Comparison of ENCODE assay signal across 12 cellular contexts in genomic region chr13:46340631-46341111, GRCh38. TPM values are rescaled to one million over a fixed set of nuclear protein-coding genes. Genes with fewer than 3 reads are reported as not detected.
A peak's percentile ranks its signal among the peaks of the same experiment; 100 is the strongest.
DNase-seq lines count a peak whose midpoint lies in the region; ATAC-seq and TF ChIP-seq lines count a peak whose summit lies in the region.
"Had no signal": no experiment of that assay in that cellular context is flagged by ENCODE, and none has a peak within 500 bp of the region (broad histone marks: within the 10 kb centered on the region; RNA-seq: fewer than 3 reads in every experiment).

No MANE protein-coding gene starts in this region.

- no peaks in the 10 kb centered on the region for H3F3A ChIP-seq in MM.1S (ENCODE audit: insufficient read depth, low read length)

- intact Hi-C loops in activated CD8-positive, alpha-beta T cell treated with anti-CD3 and anti-CD28 coated beads for 36 hours (cut with micrococcal nuclease), result loop anchor here (2.0 kb wide), 1 partner anchor 14 kb away; no protein-coding TSS in a partner anchor

- no peaks in the 10 kb centered on the region for H3K9me3 ChIP-seq in MM.1S (replicated peaks; ENCODE audit: insufficient read depth, low read length)
- H3K9me3 ChIP-seq: colonic mucosa had no signal

- H3K9ac ChIP-seq in MM.1S (ENCODE audit: low read length), result no peak overlapping the region

- no peak overlapping the region for H3K4me2 ChIP-seq in MM.1S (ENCODE audit: low read depth, low read length)

- CTCF ChIA-PET in activated CD8-positive, alpha-beta T cell treated with anti-CD3 and anti-CD28 coated beads for 36 hours (lab: Charles Lee), result no interaction called here
- CTCF ChIA-PET in activated CD8-positive, alpha-beta T cell treated with anti-CD3 and anti-CD28 coated beads, Interleukin-2, amount 10 ng/mL, durations not matched to agents 7 days and 5 days (lab: Charles Lee), result no interaction called here

- H3K9me2 ChIP-seq in MM.1S (replicated peaks; ENCODE audit: insufficient read depth, low read length), result no peaks in the 10 kb centered on the region

- H3K79me2 ChIP-seq in MM.1S (ENCODE audit: low read length), result no peaks in the 10 kb centered on the region

- POLR2A ChIA-PET in activated CD8-positive, alpha-beta T cell treated with anti-CD3 and anti-CD28 coated beads for 36 hours (lab: Charles Lee), result interaction anchor here (1.2 kb wide), 1 partner anchor 178 kb away, joined by 3 read pairs; no protein-coding TSS in a partner anchor
- POLR2A ChIA-PET in activated CD8-positive, alpha-beta T cell treated with anti-CD3 and anti-CD28 coated beads, Interleukin-2, amount 10 ng/mL, durations not matched to agents 7 days and 5 days (lab: Charles Lee), result no interaction called here

- ATAC-seq in activated CD8-positive, alpha-beta T cell treated with anti-CD3 and anti-CD28 coated beads for 36 hours, result peak; percentile 26
- ATAC-seq in activated CD8-positive, alpha-beta T cell treated with anti-CD3 and anti-CD28 coated beads, Interleukin-2, amount 10 ng/mL, durations not matched to agents 7 days and 5 days, result no peak
- peak; percentile 12 for ATAC-seq in HG02642 (IDR thresholded peaks at IDR 0.05; ENCODE audit: poor library complexity, unreplicated experiment)

- H3K27ac ChIP-seq in MM.1S (ENCODE audit: low read length), result no peak overlapping the region
- H3K27ac ChIP-seq: colonic mucosa had no signal

- peaks cover 41% of the 10 kb centered on the region for H3K4me1 Mint-ChIP-seq in activated CD8-positive, alpha-beta T cell treated with anti-CD3 and anti-CD28 coated beads for 36 hours (ENCODE audit: low read depth)
- peaks cover 22% of the 10 kb centered on the region for H3K4me1 Mint-ChIP-seq in activated CD8-positive, alpha-beta T cell treated with anti-CD3 and anti-CD28 coated beads, Interleukin-2, amount 10 ng/mL, durations not matched to agents 7 days and 5 days (ENCODE audit: low read depth)
- peaks cover 31% of the 10 kb centered on the region for H3K4me1 Mint-ChIP-seq in activated naive CD8-positive, alpha-beta T cell (ENCODE audit: low read depth)

- in situ Hi-C loops in ACHN (cut with HindIII; ENCODE audit: low pct_ligation_motif_present, low pct_unique_long_range_greater_than_20kb, low sequenced_read_pairs), result no loop called here

- H3K4me1 ChIP-seq in MM.1S (ENCODE audit: low read length), result no peaks in the 10 kb centered on the region
- H3K4me1 ChIP-seq: colonic mucosa had no signal

- peaks cover 5% of the 10 kb centered on the region for H3K36me3 Mint-ChIP-seq in activated CD8-positive, alpha-beta T cell treated with anti-CD3 and anti-CD28 coated beads for 36 hours (ENCODE audit: low read depth)
- no peaks in the 10 kb centered on the region for H3K36me3 Mint-ChIP-seq in activated CD8-positive, alpha-beta T cell treated with anti-CD3 and anti-CD28 coated beads, Interleukin-2, amount 10 ng/mL, durations not matched to agents 7 days and 5 days (ENCODE audit: low read depth)
- H3K36me3 Mint-ChIP-seq in activated naive CD8-positive, alpha-beta T cell, result peaks cover 3% of the 10 kb centered on the region

- H3K4me3 Mint-ChIP-seq in activated CD8-positive, alpha-beta T cell treated with anti-CD3 and anti-CD28 coated beads for 36 hours, result peak overlapping the region; percentile 29
- no peak overlapping the region for H3K4me3 Mint-ChIP-seq in activated CD8-positive, alpha-beta T cell treated with anti-CD3 and anti-CD28 coated beads, Interleukin-2, amount 10 ng/mL, durations not matched to agents 7 days and 5 days
- peak overlapping the region; percentile 61 for H3K4me3 Mint-ChIP-seq in activated naive CD8-positive, alpha-beta T cell

- no peak overlapping the region for H2AFZ ChIP-seq in MM.1S (ENCODE audit: low read length)

- no peaks in the 10 kb centered on the region for H4K20me1 ChIP-seq in MM.1S (ENCODE audit: insufficient read depth, low read length)

- H3K27me3 ChIP-seq in MM.1S (replicated peaks; ENCODE audit: insufficient read depth, low read length) (no peaks in the 10 kb centered on the region), H7 (ENCODE audit: control insufficient read depth, insufficient read depth, low read length) (no peaks in the 10 kb centered on the region)
- H3K27me3 ChIP-seq: colonic mucosa had no signal

- H3K27me3 Mint-ChIP-seq in activated CD8-positive, alpha-beta T cell treated with anti-CD3 and anti-CD28 coated beads for 36 hours, result no peaks in the 10 kb centered on the region
- peaks cover 3% of the 10 kb centered on the region for H3K27me3 Mint-ChIP-seq in activated CD8-positive, alpha-beta T cell treated with anti-CD3 and anti-CD28 coated beads, Interleukin-2, amount 10 ng/mL, durations not matched to agents 7 days and 5 days (ENCODE audit: low read depth)
- H3K27me3 Mint-ChIP-seq in activated naive CD8-positive, alpha-beta T cell, result no peaks in the 10 kb centered on the region

- H3K9me3 Mint-ChIP-seq in activated CD8-positive, alpha-beta T cell treated with anti-CD3 and anti-CD28 coated beads for 36 hours, result peaks cover 6% of the 10 kb centered on the region
- no peaks in the 10 kb centered on the region for H3K9me3 Mint-ChIP-seq in activated CD8-positive, alpha-beta T cell treated with anti-CD3 and anti-CD28 coated beads, Interleukin-2, amount 10 ng/mL, durations not matched to agents 7 days and 5 days (ENCODE audit: insufficient read depth)
- H3K9me3 Mint-ChIP-seq in activated naive CD8-positive, alpha-beta T cell (ENCODE audit: low read depth), result peaks cover 5% of the 10 kb centered on the region

- DNase-seq in activated CD8-positive, alpha-beta T cell treated with anti-CD3 and anti-CD28 coated beads for 36 hours, result peak; percentile 27
- DNase-seq in activated CD8-positive, alpha-beta T cell treated with anti-CD3 and anti-CD28 coated beads, Interleukin-2, amount 10 ng/mL, durations not matched to agents 7 days and 5 days, result no peak
- DNase-seq in stimulated activated CD8-positive, alpha-beta memory T cell treated with anti-CD3 and anti-CD28 coated beads, Interleukin-4, amount 100 ng/mL, for 48 hours, result peak; percentile 36
- DNase-seq in MM.1S (no peak), ACHN (no peak), H7 (no peak)
- DNase-seq: activated gamma-delta T cell treated with Interleukin-2 at 50 U/mL for 16 hours, colonic mucosa, NCI-H1092 treated with DMSO at 0.1 percent for 48 hours, posterior cingulate gyrus had no signal

- no peak for TF ChIP-seq CTCF in activated CD8-positive, alpha-beta T cell treated with anti-CD3 and anti-CD28 coated beads for 36 hours (IDR thresholded peaks at IDR 0.05)
- TF ChIP-seq CTCF in MM.1S (IDR thresholded peaks at IDR 0.05; ENCODE audit: low read length), result no peak

- H3K4me3 ChIP-seq in MM.1S (ENCODE audit: low read length) (no peak overlapping the region), H7 (ENCODE audit: insufficient read depth, low read depth, low read length) (no peak overlapping the region)
- H3K4me3 ChIP-seq: colonic mucosa had no signal

- peak overlapping the region; percentile 81 for H3K27ac Mint-ChIP-seq in activated CD8-positive, alpha-beta T cell treated with anti-CD3 and anti-CD28 coated beads for 36 hours
- H3K27ac Mint-ChIP-seq in activated CD8-positive, alpha-beta T cell treated with anti-CD3 and anti-CD28 coated beads, Interleukin-2, amount 10 ng/mL, durations not matched to agents 7 days and 5 days, result no peak overlapping the region
- H3K27ac Mint-ChIP-seq in activated naive CD8-positive, alpha-beta T cell, result peak overlapping the region; percentile 87

- H3K36me3 ChIP-seq in MM.1S (replicated peaks; ENCODE audit: insufficient read depth, low read length) (no peaks in the 10 kb centered on the region), H7 (replicated peaks; ENCODE audit: control insufficient read depth, insufficient read depth, low read length) (no peaks in the 10 kb centered on the region)
- H3K36me3 ChIP-seq: colonic mucosa had no signal

RNA-seq across cellular contexts. Expression of gene RUBCNL, which starts 46.4 kb away (rescaled TPM):
- under 1 TPM; 0.36 to 0.74 TPM for total RNA-seq in activated CD8-positive, alpha-beta T cell treated with anti-CD3 and anti-CD28 coated beads for 36 hours
- under 1 TPM in 1 of 2 experiments, not detected in 1; 0.21 TPM for total RNA-seq in activated CD8-positive, alpha-beta T cell treated with anti-CD3 and anti-CD28 coated beads, Interleukin-2, amount 10 ng/mL, durations not matched to agents 7 days and 5 days
- 3.2 and 5.6 TPM in 2 replicates for total RNA-seq in H7 (2014; rRNA removed; shearing (Covaris generic))

Comparison
In these comparisons a context has a peak if more than half of its experiments do, and no peak if none do; other contexts are left out.
1. DNase-seq: peak in activated CD8-positive, alpha-beta T cell treated with anti-CD3 and anti-CD28 coated beads for 36 hours (single experiment) and stimulated activated CD8-positive, alpha-beta memory T cell treated with anti-CD3 and anti-CD28 coated beads, Interleukin-4, amount 100 ng/mL, for 48 hours (single experiment); none in activated CD8-positive, alpha-beta T cell treated with anti-CD3 and anti-CD28 coated beads, Interleukin-2, amount 10 ng/mL, durations not matched to agents 7 days and 5 days (single experiment), MM.1S (single experiment), ACHN (single experiment) and H7 (single experiment).